Comparison of ENCODE assay signal across 1 cellular context in genomic region chr12:94101902-94102660, GRCh38.
TF ChIP-seq lines count a peak whose summit lies in the region.

No MANE protein-coding gene starts in this region.

TF ChIP-seq in HEK293, 187 proteins besides CTCF, POLR2A, EP300 and RAD21 (continued from another document and continues in another):
- TF ChIP-seq ZNF280D (tag by site-specific recombination; IDR thresholded peaks at IDR 0.05) (no peak), ZNF654 (tag by site-specific recombination; IDR thresholded peaks at IDR 0.05; ENCODE audit: low read depth) (peak; percentile 99), ZFP41 (tag by site-specific recombination; IDR thresholded peaks at IDR 0.05; ENCODE audit: borderline replicate concordance) (no peak), ZNF302 (tag by site-specific recombination; IDR thresholded peaks at IDR 0.05; ENCODE audit: low read depth) (no peak), SETDB1 (IDR thresholded peaks at IDR 0.05; ENCODE audit: insufficient read length, low read length) (no peak), BCL11B (tag by site-specific recombination; IDR thresholded peaks at IDR 0.05; ENCODE audit: low read depth) (no peak), ZNF704 (tag by site-specific recombination; IDR thresholded peaks at IDR 0.05) (no peak), ZNF701 (tag by site-specific recombination; IDR thresholded peaks at IDR 0.05) (no peak), ZNF791 (tag by site-specific recombination; IDR thresholded peaks at IDR 0.05) (no peak), ZNF561 (tag by site-specific recombination; IDR thresholded peaks at IDR 0.05; ENCODE audit: borderline replicate concordance) (peak; percentile 42; the same call in 1 of the 2 replicates), ZBTB17 (tag by site-specific recombination; IDR thresholded peaks at IDR 0.05) (peak; percentile 73; the same call in 1 of the 2 replicates), ZBTB48 (tag by site-specific recombination; IDR thresholded peaks at IDR 0.05) (peak; percentile 80), ZIC2 (tag by site-specific recombination; IDR thresholded peaks at IDR 0.05) (no peak), ZNF404 (tag by site-specific recombination; IDR thresholded peaks at IDR 0.05) (no peak), ZNF558 (tag by site-specific recombination; IDR thresholded peaks at IDR 0.05) (no peak), ZFHX2 (tag by site-specific recombination; conservative IDR thresholded peaks at IDR 0.05) (peak; percentile 37), ZBTB26 (tag by site-specific recombination; optimal IDR thresholded peaks at IDR 0.05) (peak; percentile 30), ZNF394 (tag by site-specific recombination; IDR thresholded peaks at IDR 0.05; ENCODE audit: borderline replicate concordance) (0 out of 2 replicates have a peak, but pooled peaks have one; percentile 47), ZBTB11 (tag by site-specific recombination; conservative IDR thresholded peaks at IDR 0.05; ENCODE audit: low read depth) (peak; percentile 66), KLF8 (tag by site-specific recombination; IDR thresholded peaks at IDR 0.05) (peak; percentile 71), ZNF114 (tag by site-specific recombination; IDR thresholded peaks at IDR 0.05) (no peak), KLF1 (tag by site-specific recombination; IDR thresholded peaks at IDR 0.05) (peak; percentile 80), ZNF600 (tag by site-specific recombination; IDR thresholded peaks at IDR 0.05) (0 out of 2 replicates have a peak, but pooled peaks have one; percentile 10), SCRT2 (tag by site-specific recombination; IDR thresholded peaks at IDR 0.05) (no peak), HOXA7 (CRISPR knock-in tag; IDR thresholded peaks at IDR 0.05; ENCODE audit: borderline replicate concordance) (no peak), ZXDB (tag by site-specific recombination; IDR thresholded peaks at IDR 0.05) (peak; percentile 37; the same call in 1 of the 2 replicates), ZNF341 (tag by site-specific recombination; IDR thresholded peaks at IDR 0.05; ENCODE audit: low read depth) (peak; percentile 68; the same call in 1 of the 2 replicates), BCL11A (tag by site-specific recombination; IDR thresholded peaks at IDR 0.05; ENCODE audit: low read depth) (no peak), ZNF768 (tag by site-specific recombination; IDR thresholded peaks at IDR 0.05) (no peak), ZSCAN16 (tag by site-specific recombination; IDR thresholded peaks at IDR 0.05) (no peak), ZNF155 (tag by site-specific recombination; IDR thresholded peaks at IDR 0.05) (no peak), YY1 (tag by site-specific recombination; IDR thresholded peaks at IDR 0.05) (no peak), ZNF132 (tag by site-specific recombination; IDR thresholded peaks at IDR 0.05; ENCODE audit: borderline replicate concordance) (no peak), ZNF335 (tag by site-specific recombination; conservative IDR thresholded peaks at IDR 0.05) (peak; percentile 73), ZFP3 (tag by site-specific recombination; IDR thresholded peaks at IDR 0.05; ENCODE audit: low read depth) (no peak), ZBTB1 (tag by site-specific recombination; IDR thresholded peaks at IDR 0.05) (no peak), ZNF112 (tag by site-specific recombination; IDR thresholded peaks at IDR 0.05) (no peak)
- TF ChIP-seq, protein P1, sequence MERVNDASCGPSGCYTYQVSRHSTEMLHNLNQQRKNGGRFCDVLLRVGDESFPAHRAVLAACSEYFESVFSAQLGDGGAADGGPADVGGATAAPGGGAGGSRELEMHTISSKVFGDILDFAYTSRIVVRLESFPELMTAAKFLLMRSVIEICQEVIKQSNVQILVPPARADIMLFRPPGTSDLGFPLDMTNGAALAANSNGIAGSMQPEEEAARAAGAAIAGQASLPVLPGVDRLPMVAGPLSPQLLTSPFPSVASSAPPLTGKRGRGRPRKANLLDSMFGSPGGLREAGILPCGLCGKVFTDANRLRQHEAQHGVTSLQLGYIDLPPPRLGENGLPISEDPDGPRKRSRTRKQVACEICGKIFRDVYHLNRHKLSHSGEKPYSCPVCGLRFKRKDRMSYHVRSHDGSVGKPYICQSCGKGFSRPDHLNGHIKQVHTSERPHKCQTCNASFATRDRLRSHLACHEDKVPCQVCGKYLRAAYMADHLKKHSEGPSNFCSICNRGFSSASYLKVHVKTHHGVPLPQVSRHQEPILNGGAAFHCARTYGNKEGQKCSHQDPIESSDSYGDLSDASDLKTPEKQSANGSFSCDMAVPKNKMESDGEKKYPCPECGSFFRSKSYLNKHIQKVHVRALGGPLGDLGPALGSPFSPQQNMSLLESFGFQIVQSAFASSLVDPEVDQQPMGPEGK (tag by site-specific recombination; IDR thresholded peaks at IDR 0.05) = peak; percentile 46
- TF ChIP-seq, protein P2, sequence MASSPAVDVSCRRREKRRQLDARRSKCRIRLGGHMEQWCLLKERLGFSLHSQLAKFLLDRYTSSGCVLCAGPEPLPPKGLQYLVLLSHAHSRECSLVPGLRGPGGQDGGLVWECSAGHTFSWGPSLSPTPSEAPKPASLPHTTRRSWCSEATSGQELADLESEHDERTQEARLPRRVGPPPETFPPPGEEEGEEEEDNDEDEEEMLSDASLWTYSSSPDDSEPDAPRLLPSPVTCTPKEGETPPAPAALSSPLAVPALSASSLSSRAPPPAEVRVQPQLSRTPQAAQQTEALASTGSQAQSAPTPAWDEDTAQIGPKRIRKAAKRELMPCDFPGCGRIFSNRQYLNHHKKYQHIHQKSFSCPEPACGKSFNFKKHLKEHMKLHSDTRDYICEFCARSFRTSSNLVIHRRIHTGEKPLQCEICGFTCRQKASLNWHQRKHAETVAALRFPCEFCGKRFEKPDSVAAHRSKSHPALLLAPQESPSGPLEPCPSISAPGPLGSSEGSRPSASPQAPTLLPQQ (tag by site-specific recombination; IDR thresholded peaks at IDR 0.05) = peak; percentile 84
- TF ChIP-seq, protein P3, sequence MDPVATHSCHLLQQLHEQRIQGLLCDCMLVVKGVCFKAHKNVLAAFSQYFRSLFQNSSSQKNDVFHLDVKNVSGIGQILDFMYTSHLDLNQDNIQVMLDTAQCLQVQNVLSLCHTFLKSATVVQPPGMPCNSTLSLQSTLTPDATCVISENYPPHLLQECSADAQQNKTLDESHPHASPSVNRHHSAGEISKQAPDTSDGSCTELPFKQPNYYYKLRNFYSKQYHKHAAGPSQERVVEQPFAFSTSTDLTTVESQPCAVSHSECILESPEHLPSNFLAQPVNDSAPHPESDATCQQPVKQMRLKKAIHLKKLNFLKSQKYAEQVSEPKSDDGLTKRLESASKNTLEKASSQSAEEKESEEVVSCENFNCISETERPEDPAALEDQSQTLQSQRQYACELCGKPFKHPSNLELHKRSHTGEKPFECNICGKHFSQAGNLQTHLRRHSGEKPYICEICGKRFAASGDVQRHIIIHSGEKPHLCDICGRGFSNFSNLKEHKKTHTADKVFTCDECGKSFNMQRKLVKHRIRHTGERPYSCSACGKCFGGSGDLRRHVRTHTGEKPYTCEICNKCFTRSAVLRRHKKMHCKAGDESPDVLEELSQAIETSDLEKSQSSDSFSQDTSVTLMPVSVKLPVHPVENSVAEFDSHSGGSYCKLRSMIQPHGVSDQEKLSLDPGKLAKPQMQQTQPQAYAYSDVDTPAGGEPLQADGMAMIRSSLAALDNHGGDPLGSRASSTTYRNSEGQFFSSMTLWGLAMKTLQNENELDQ (tag by site-specific recombination; IDR thresholded peaks at IDR 0.05; ENCODE audit: low read depth) = no peak
- TF ChIP-seq, protein P4, sequence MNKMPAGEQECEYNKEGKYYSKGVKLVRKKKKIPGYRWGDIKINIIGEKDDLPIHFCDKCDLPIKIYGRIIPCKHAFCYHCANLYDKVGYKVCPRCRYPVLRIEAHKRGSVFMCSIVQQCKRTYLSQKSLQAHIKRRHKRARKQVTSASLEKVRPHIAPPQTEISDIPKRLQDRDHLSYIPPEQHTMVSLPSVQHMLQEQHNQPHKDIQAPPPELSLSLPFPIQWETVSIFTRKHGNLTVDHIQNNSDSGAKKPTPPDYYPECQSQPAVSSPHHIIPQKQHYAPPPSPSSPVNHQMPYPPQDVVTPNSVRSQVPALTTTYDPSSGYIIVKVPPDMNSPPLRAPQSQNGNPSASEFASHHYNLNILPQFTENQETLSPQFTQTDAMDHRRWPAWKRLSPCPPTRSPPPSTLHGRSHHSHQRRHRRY (tag by site-specific recombination; IDR thresholded peaks at IDR 0.05) = no peak
- TF ChIP-seq, protein P5, sequence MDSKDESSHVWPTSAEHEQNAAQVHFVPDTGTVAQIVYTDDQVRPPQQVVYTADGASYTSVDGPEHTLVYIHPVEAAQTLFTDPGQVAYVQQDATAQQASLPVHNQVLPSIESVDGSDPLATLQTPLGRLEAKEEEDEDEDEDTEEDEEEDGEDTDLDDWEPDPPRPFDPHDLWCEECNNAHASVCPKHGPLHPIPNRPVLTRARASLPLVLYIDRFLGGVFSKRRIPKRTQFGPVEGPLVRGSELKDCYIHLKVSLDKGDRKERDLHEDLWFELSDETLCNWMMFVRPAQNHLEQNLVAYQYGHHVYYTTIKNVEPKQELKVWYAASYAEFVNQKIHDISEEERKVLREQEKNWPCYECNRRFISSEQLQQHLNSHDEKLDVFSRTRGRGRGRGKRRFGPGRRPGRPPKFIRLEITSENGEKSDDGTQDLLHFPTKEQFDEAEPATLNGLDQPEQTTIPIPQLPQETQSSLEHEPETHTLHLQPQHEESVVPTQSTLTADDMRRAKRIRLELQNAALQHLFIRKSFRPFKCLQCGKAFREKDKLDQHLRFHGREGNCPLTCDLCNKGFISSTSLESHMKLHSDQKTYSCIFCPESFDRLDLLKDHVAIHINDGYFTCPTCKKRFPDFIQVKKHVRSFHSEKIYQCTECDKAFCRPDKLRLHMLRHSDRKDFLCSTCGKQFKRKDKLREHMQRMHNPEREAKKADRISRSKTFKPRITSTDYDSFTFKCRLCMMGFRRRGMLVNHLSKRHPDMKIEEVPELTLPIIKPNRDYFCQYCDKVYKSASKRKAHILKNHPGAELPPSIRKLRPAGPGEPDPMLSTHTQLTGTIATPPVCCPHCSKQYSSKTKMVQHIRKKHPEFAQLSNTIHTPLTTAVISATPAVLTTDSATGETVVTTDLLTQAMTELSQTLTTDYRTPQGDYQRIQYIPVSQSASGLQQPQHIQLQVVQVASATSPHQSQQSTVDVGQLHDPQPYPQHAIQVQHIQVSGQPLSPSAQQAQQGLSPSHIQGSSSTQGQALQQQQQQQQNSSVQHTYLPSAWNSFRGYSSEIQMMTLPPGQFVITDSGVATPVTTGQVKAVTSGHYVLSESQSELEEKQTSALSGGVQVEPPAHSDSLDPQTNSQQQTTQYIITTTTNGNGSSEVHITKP (tag by site-specific recombination; IDR thresholded peaks at IDR 0.05) = peak; percentile 68
